Comparison of ENCODE assay signal across 15 cellular contexts in genomic region chr7:77464589-77464988, GRCh38. TPM values are rescaled to one million over a fixed set of nuclear protein-coding genes. Genes with fewer than 3 reads are reported as not detected.
DNase-seq lines count a peak whose midpoint lies in the region; ATAC-seq and TF ChIP-seq lines count a peak whose summit lies in the region.
"Had no signal": no experiment of that assay in that cellular context is flagged by ENCODE, and none has a peak within 500 bp of the region (broad histone marks: within the 10 kb centered on the region; RNA-seq: fewer than 3 reads in every experiment).

No MANE protein-coding gene starts in this region.

- peak; percentile 22 to 49 for ATAC-seq in activated naive CD4-positive, alpha-beta T cell treated with anti-CD3 and anti-CD28 coated beads, Interleukin-2, amount 50 U/mL, for 72 hours
- ATAC-seq in HG02642 (IDR thresholded peaks at IDR 0.05; ENCODE audit: poor library complexity, unreplicated experiment) = peak; percentile 54
- ATAC-seq in HG03469 (IDR thresholded peaks at IDR 0.05; ENCODE audit: unreplicated experiment) = peak; percentile 62
- no peak for ATAC-seq in Right ventricle myocardium superior (ENCODE audit: poor library complexity)
- ATAC-seq in psoas muscle = no peak

- no peak overlapping the region for H3K9ac ChIP-seq in endodermal cell (ENCODE audit: extremely low read depth, low read length, poor library complexity, severe bottlenecking)

- H3K36me3 Mint-ChIP-seq in activated naive CD4-positive, alpha-beta T cell treated with anti-CD3 and anti-CD28 coated beads, Interleukin-2, amount 50 U/mL, for 72 hours = no peaks in the 10 kb centered on the region
- no peaks in the 10 kb centered on the region for H3K36me3 Mint-ChIP-seq in endodermal cell (ENCODE audit: low read depth)
- H3K36me3 Mint-ChIP-seq: activated naive CD4-positive, alpha-beta T cell treated with anti-CD3 and anti-CD28 coated beads, Interleukin-2, amount 10 ng/mL, durations not matched to agents 7 days and 5 days had no signal

- in situ Hi-C loops in KBM-7 (cut with MboI; ENCODE audit: low pct_unique_long_range_greater_than_20kb, low sequenced_read_pairs) = no loop called here

- H3K36me3 ChIP-seq in endodermal cell (ENCODE audit: control insufficient read depth, insufficient read depth, low read length) (no peaks in the 10 kb centered on the region), psoas muscle (ENCODE audit: insufficient read depth in 1 of 2, low read depth in 1 of 2) (no peaks in the 10 kb centered on the region)
- H3K36me3 ChIP-seq: ovary, upper lobe of left lung had no signal

- intact Hi-C loops in Right ventricle myocardium superior (cut with DNase I) (no loop called here), psoas muscle (cut with DNase I) (no loop called here)

- H3K9me3 Mint-ChIP-seq in activated naive CD4-positive, alpha-beta T cell treated with anti-CD3 and anti-CD28 coated beads, Interleukin-2, amount 50 U/mL, for 72 hours = peaks cover 0 to 5% of the 10 kb centered on the region in 2 donors
- peaks cover 10% of the 10 kb centered on the region for H3K9me3 Mint-ChIP-seq in endodermal cell
- H3K9me3 Mint-ChIP-seq: activated CD4-positive, alpha-beta memory T cell treated with anti-CD3 and anti-CD28 coated beads, Interleukin-2, amount 10 ng/mL, durations not matched to agents 7 days and 5 days; activated naive CD4-positive, alpha-beta T cell treated with anti-CD3 and anti-CD28 coated beads, Interleukin-2, amount 10 ng/mL, durations not matched to agents 7 days and 5 days had no signal

- 93 to 100% methylated on average over 2 to 4 of the region's 4 CpGs for WGBS in endodermal cell (ENCODE audit: insufficient coverage in 1 of 2, insufficient read length in 1 of 2), 2 experiments
- WGBS in psoas muscle, 3 donors = 85 to 92% (median 86%) methylated on average over 4 of the region's 4 CpGs

- H3K27ac ChIP-seq in endodermal cell (ENCODE audit: low read depth, low read length) = no peak overlapping the region
- no peak overlapping the region for H3K27ac ChIP-seq in psoas muscle
- H3K27ac ChIP-seq: ovary had no signal

- H3K9me3 ChIP-seq in endodermal cell (ENCODE audit: control insufficient read depth, low read length) (peaks cover 13% of the 10 kb centered on the region), psoas muscle (no peaks in the 10 kb centered on the region)
- H3K9me3 ChIP-seq: ovary, upper lobe of left lung had no signal

- TF ChIP-seq CTCF in endodermal cell (conservative IDR thresholded peaks at IDR 0.05) = no peak
- TF ChIP-seq CTCF in psoas muscle (IDR thresholded peaks at IDR 0.05) = no peak

- no peak for DNase-seq in activated naive CD4-positive, alpha-beta T cell treated with anti-CD3 and anti-CD28 coated beads, Interleukin-2, amount 50 U/mL, for 72 hours (ENCODE audit: low spot score in 2 of 2)
- no peak for DNase-seq in activated naive CD4-positive, alpha-beta T cell treated with Interleukin-2 at 50 U/mL for 16 hours
- DNase-seq in Right ventricle myocardium superior (no peak), endodermal cell (no peak), KBM-7 (no peak), psoas muscle (no peak)
- DNase-seq: activated CD4-positive, alpha-beta memory T cell treated with anti-CD3 and anti-CD28 coated beads, Interleukin-2, amount 10 ng/mL, durations not matched to agents 7 days and 5 days; activated naive CD4-positive, alpha-beta T cell treated with anti-CD3 and anti-CD28 coated beads, Interleukin-2, amount 10 ng/mL, durations not matched to agents 7 days and 5 days; central memory CD4-positive, alpha-beta T cell; glutamatergic neuron; kidney; ovary; upper lobe of left lung had no signal

- H3K27ac Mint-ChIP-seq in activated naive CD4-positive, alpha-beta T cell treated with anti-CD3 and anti-CD28 coated beads, Interleukin-2, amount 50 U/mL, for 72 hours = no peak overlapping the region
- no peak overlapping the region for H3K27ac Mint-ChIP-seq in endodermal cell
- H3K27ac Mint-ChIP-seq: activated CD4-positive, alpha-beta memory T cell treated with anti-CD3 and anti-CD28 coated beads, Interleukin-2, amount 10 ng/mL, durations not matched to agents 7 days and 5 days; activated naive CD4-positive, alpha-beta T cell treated with anti-CD3 and anti-CD28 coated beads, Interleukin-2, amount 10 ng/mL, durations not matched to agents 7 days and 5 days had no signal

- H3K4me1 ChIP-seq in endodermal cell (ENCODE audit: control insufficient read depth, insufficient read depth, low read length) (no peaks in the 10 kb centered on the region), psoas muscle (no peaks in the 10 kb centered on the region)

- no peaks in the 10 kb centered on the region for H3K27me3 Mint-ChIP-seq in endodermal cell (ENCODE audit: insufficient read depth)
- H3K27me3 Mint-ChIP-seq: activated naive CD4-positive, alpha-beta T cell treated with anti-CD3 and anti-CD28 coated beads, Interleukin-2, amount 10 ng/mL, durations not matched to agents 7 days and 5 days had no signal

- H3K4me3 Mint-ChIP-seq in endodermal cell = no peak overlapping the region
- H3K4me3 Mint-ChIP-seq: activated CD4-positive, alpha-beta memory T cell treated with anti-CD3 and anti-CD28 coated beads, Interleukin-2, amount 10 ng/mL, durations not matched to agents 7 days and 5 days; activated naive CD4-positive, alpha-beta T cell treated with anti-CD3 and anti-CD28 coated beads, Interleukin-2, amount 10 ng/mL, durations not matched to agents 7 days and 5 days had no signal

- H3K4me1 Mint-ChIP-seq in endodermal cell = peaks cover 7% of the 10 kb centered on the region
- H3K4me1 Mint-ChIP-seq: activated naive CD4-positive, alpha-beta T cell treated with anti-CD3 and anti-CD28 coated beads, Interleukin-2, amount 10 ng/mL, durations not matched to agents 7 days and 5 days had no signal

- H3K4me3 ChIP-seq in endodermal cell (ENCODE audit: low read length) = no peak overlapping the region
- H3K4me3 ChIP-seq in psoas muscle = no peak overlapping the region
- H3K4me3 ChIP-seq: ovary, upper lobe of left lung had no signal

- H3K27me3 ChIP-seq in endodermal cell (ENCODE audit: control insufficient read depth, insufficient read depth, low read length, poor library complexity, severe bottlenecking) = no peaks in the 10 kb centered on the region
- H3K27me3 ChIP-seq in psoas muscle (ENCODE audit: insufficient read depth in 3 of 3, low read length in 2 of 3) = no peaks in the 10 kb centered on the region
- H3K27me3 ChIP-seq: ovary, upper lobe of left lung had no signal

RNA-seq across cellular contexts. Expression of gene GSAP, which starts 48.4 kb away (rescaled TPM):
- total RNA-seq in activated naive CD4-positive, alpha-beta T cell treated with anti-CD3 and anti-CD28 coated beads, Interleukin-2, amount 50 U/mL, for 72 hours = 1 to 10 TPM; 1.2 to 4.1 TPM
- total RNA-seq in Right ventricle myocardium superior (8.0 TPM), endodermal cell (under 1 TPM; 0.82 to 0.90 TPM), psoas muscle (1 to 10 TPM; 2.0 to 4.2 (median 3.3) TPM)
- 0.46 TPM for polyA plus RNA-seq in endodermal cell (2013, experiment 1 of 2)
- polyA plus RNA-seq in endodermal cell (2013, experiment 2 of 2) = 0.91 TPM
- 1 to 10 TPM; 1.3 to 1.9 (median 1.6) TPM for polyA plus RNA-seq in psoas muscle

Comparison
In these comparisons a context has a peak if more than half of its experiments do, and no peak if none do; other contexts are left out.
1. ATAC-seq: peak in activated naive CD4-positive, alpha-beta T cell treated with anti-CD3 and anti-CD28 coated beads, Interleukin-2, amount 50 U/mL, for 72 hours (2 of 2), HG02642 (single experiment) and HG03469 (single experiment); none in Right ventricle myocardium superior (single experiment) and psoas muscle (0 of 4).